17 cellular contexts compared by ENCODE assay signal in the genomic region with DNA sequence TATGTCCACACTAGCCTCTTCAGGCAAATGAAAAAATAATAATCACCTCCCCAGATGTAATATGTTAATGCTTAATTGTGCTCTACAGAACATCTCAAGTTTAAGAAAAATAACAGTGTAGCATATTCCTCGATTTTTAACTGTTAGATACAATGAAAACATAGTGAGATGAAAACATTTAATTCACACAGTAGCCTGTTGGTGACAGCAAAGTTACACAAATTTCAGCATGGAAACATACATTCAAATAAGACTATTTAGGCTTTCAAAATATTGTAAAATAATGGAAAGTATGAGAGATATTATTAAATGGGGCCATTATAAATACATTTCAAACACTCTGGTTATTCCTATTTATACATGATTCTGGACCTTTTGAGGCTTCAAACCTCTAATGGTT.
A peak's percentile ranks its signal among the peaks of the same experiment; 100 is the strongest.
DNase-seq lines count a peak whose midpoint lies in the region; FAIRE-seq and TF ChIP-seq lines count a peak whose summit lies in the region.
"Had no signal": no experiment of that assay in that cellular context is flagged by ENCODE, and none has a peak within 500 bp of the region (broad histone marks: within the 10 kb centered on the region; RNA-seq: fewer than 3 reads in every experiment).

No MANE protein-coding gene starts in this region.

- no peaks in the 10 kb centered on the region for H3K9me3 ChIP-seq in HAP-1
- H3K9me3 ChIP-seq: BLaER1 had no signal

- H3K27me3 ChIP-seq in HAP-1 (ENCODE audit: low read depth), result no peaks in the 10 kb centered on the region
- H3K27me3 ChIP-seq: BLaER1 had no signal

- TF ChIP-seq CTCF in LNCaP clone FGC (IDR thresholded peaks at IDR 0.05; ENCODE audit: control insufficient read depth, extremely low read depth, insufficient read depth) (peak; percentile 74), GM13977 (IDR thresholded peaks at IDR 0.05; ENCODE audit: extremely low read depth, insufficient read depth, missing control alignments) (no peak)

- H3K36me3 Mint-ChIP-seq in immature natural killer cell, result no peaks in the 10 kb centered on the region

- peaks cover 1 to 2% (median 2%) of the 10 kb centered on the region in 3 donors for H3K27me3 Mint-ChIP-seq in immature natural killer cell (ENCODE audit: low read depth in 3 of 3)
- H3K27me3 Mint-ChIP-seq: activated CD8-positive, alpha-beta T cell treated with anti-CD3 and anti-CD28 coated beads for 36 hours; IgD-negative memory B cell had no signal

- no peaks in the 10 kb centered on the region for H3K36me3 ChIP-seq in HAP-1 (replicated peaks)
- H3K36me3 ChIP-seq: BLaER1 had no signal

- peak; percentile 80 for FAIRE-seq in islet of Langerhans (lab: Jason Lieb, UNC)

- no peak overlapping the region for H3K4me3 Mint-ChIP-seq in immature natural killer cell
- H3K4me3 Mint-ChIP-seq: activated CD8-positive, alpha-beta T cell treated with anti-CD3 and anti-CD28 coated beads for 36 hours; activated naive CD4-positive, alpha-beta T cell treated with anti-CD3 and anti-CD28 coated beads for 36 hours; HFFc6; IgD-negative memory B cell had no signal

- peaks cover 0 to 1% (median 0%) of the 10 kb centered on the region in 6 donors for H3K9me3 Mint-ChIP-seq in immature natural killer cell
- H3K9me3 Mint-ChIP-seq: activated CD8-positive, alpha-beta T cell treated with anti-CD3 and anti-CD28 coated beads for 36 hours; HFFc6 had no signal

- H3K4me3 ChIP-seq in LNCaP clone FGC (ENCODE audit: low read depth, low read length) (no peak overlapping the region), HAP-1 (no peak overlapping the region)
- H3K4me3 ChIP-seq: BLaER1 had no signal

- in situ Hi-C loops in HAP-1 (cut with MboI; ENCODE audit: low sequenced_read_pairs) (loop anchor here (25.0 kb wide), 1 partner anchor 439 kb away; no protein-coding TSS in a partner anchor), GM13977 (cut with MboI; ENCODE audit: low pct_unique_long_range_greater_than_20kb, low sequenced_read_pairs, unreplicated experiment) (no loop called here)

- intact Hi-C loops in posterior vena cava (cut with DNase I), result no loop called here

- H3K4me1 Mint-ChIP-seq in immature natural killer cell, result no peaks in the 10 kb centered on the region
- H3K4me1 Mint-ChIP-seq: IgD-negative memory B cell had no signal

- no peaks in the 10 kb centered on the region for H3K4me1 ChIP-seq in HAP-1
- H3K4me1 ChIP-seq: BLaER1 had no signal

- DNase-seq in Ammon's horn (ENCODE audit: low spot score) (peak; percentile 3), LNCaP clone FGC (ENCODE audit: low read depth) (no peak), astrocyte of the hippocampus (ENCODE audit: low read depth, low spot score) (peak; percentile 32), HAP-1 (ENCODE audit: low spot score in 2 of 2) (no peak), immature natural killer cell (no peak), GM13977 (ENCODE audit: low spot score) (no peak), posterior vena cava (ENCODE audit: low spot score) (no peak)
- DNase-seq: activated CD8-positive, alpha-beta T cell treated with anti-CD3 and anti-CD28 coated beads for 36 hours; activated naive CD4-positive, alpha-beta T cell treated with anti-CD3 and anti-CD28 coated beads for 36 hours; cortex of kidney; GDM1; HFFc6; NCI-H2029; retina had no signal

- H3K27ac Mint-ChIP-seq in immature natural killer cell, result no peak overlapping the region
- H3K27ac Mint-ChIP-seq: activated CD8-positive, alpha-beta T cell treated with anti-CD3 and anti-CD28 coated beads for 36 hours; activated naive CD4-positive, alpha-beta T cell treated with anti-CD3 and anti-CD28 coated beads for 36 hours; HFFc6; IgD-negative memory B cell had no signal

Comparison
In these comparisons a context has a peak if more than half of its experiments do, and no peak if none do; other contexts are left out.
1. DNase-seq: peak in Ammon's horn (single experiment) and astrocyte of the hippocampus (single experiment); none in LNCaP clone FGC (single experiment), HAP-1 (0 of 2), immature natural killer cell (0 of 3), GM13977 (single experiment) and posterior vena cava (single experiment).